In genomic region chr12:2240984-2241383, GRCh38 we compare ENCODE assay signal across 22 cellular contexts.
DNase-seq lines count a peak whose midpoint lies in the region; ATAC-seq and TF ChIP-seq lines count a peak whose summit lies in the region.
"Had no signal": no experiment of that assay in that cellular context is flagged by ENCODE, and none has a peak within 500 bp of the region (broad histone marks: within the 10 kb centered on the region; RNA-seq: fewer than 3 reads in every experiment).

No MANE protein-coding gene starts in this region.

- H2AK5ac ChIP-seq in IMR-90 (ENCODE audit: low read depth, low read length), result peak overlapping the region; percentile 18; the same call in 1 of the 2 replicates

- H3K36me3 ChIP-seq in IMR-90 (ENCODE audit: control insufficient read depth, insufficient read depth, low read length) (no peaks in the 10 kb centered on the region), esophagus muscularis mucosa (no peaks in the 10 kb centered on the region), rectal smooth muscle tissue (ENCODE audit: control insufficient read depth, insufficient read depth, low read length) (no peaks in the 10 kb centered on the region), thyroid gland (no peaks in the 10 kb centered on the region), ascending aorta (no peaks in the 10 kb centered on the region)
- H3K36me3 ChIP-seq: SJCRH30 had no signal

- peak; percentile 19 for DNase-seq in NCI-H82 (lab: John Stamatoyannopoulos, UW)
- DNase-seq in NCI-H82 treated with DMSO at 0.1 percent for 48 hours (lab: John Stamatoyannopoulos, UW; ENCODE audit: unreplicated experiment), result no peak
- DNase-seq in IMR-90, result peak; percentile 36
- DNase-seq in esophagus muscularis mucosa (ENCODE audit: extremely low spot score), result no peak
- no peak for DNase-seq in thyroid gland
- DNase-seq in cerebellar cortex (ENCODE audit: low spot score), result no peak
- no peak for DNase-seq in ascending aorta (ENCODE audit: low spot score in 2 of 2)
- DNase-seq: ACHN; Calu3; CD8-positive, alpha-beta memory T cell; DMS153; H9; HFFc6; Kasumi-1; NCI-H1417; NCI-H1694 treated with DMSO at 0.1 percent for 48 hours; NCI-H2081 treated with DMSO at 0.1 percent for 48 hours; SJCRH30 had no signal

- H2BK15ac ChIP-seq in IMR-90 (ENCODE audit: low read depth, low read length), result no peak overlapping the region; the same call in 2 of the 3 replicates

- H2BK5ac ChIP-seq in IMR-90 (ENCODE audit: low read depth, low read length, poor library complexity, severe bottlenecking), result no peak overlapping the region

- BruUV-seq in IMR-90 (replicated peaks; lab: Mats Ljungman, UMichigan), result no TSS peak

- H4K91ac ChIP-seq in IMR-90 (ENCODE audit: insufficient read depth, low read depth, low read length), result peak overlapping the region; percentile 4; the same call in 1 of the 2 replicates

- no peak for TF ChIP-seq RAD21 in IMR-90 (IDR thresholded peaks at IDR 0.05; ENCODE audit: low read length)

- H3K4me2 ChIP-seq in IMR-90 (ENCODE audit: low read depth, low read length), result no peak overlapping the region

- H3K27ac ChIP-seq in IMR-90 (ENCODE audit: insufficient read depth, low read length), result no peak overlapping the region
- H3K27ac ChIP-seq in esophagus muscularis mucosa (replicated peaks in 1 of 4), result peak overlapping the region; percentile 17 to 86 (median 78)
- H3K27ac ChIP-seq in rectal smooth muscle tissue (ENCODE audit: low read depth, low read length), result peak overlapping the region; percentile 65
- H3K27ac ChIP-seq in thyroid gland, result no peak overlapping the region
- peak overlapping the region in 1 of 2 donors; percentile 30 for H3K27ac ChIP-seq in ascending aorta
- H3K27ac ChIP-seq: 22Rv1, C4-2B, SJCRH30 had no signal

- dilution Hi-C loops in IMR-90 (cut with HindIII; ENCODE audit: low sequenced_read_pairs, unreplicated experiment), result no loop called here

- POLR2A ChIA-PET in IMR-90 (lab: Charles Lee; ENCODE audit: unreplicated experiment), result no interaction called here

- H4K5ac ChIP-seq in IMR-90 (ENCODE audit: low read depth, low read length), result no peak overlapping the region

- H2BK120ac ChIP-seq in IMR-90 (ENCODE audit: low read depth, low read length), result no peak overlapping the region

- H3K9me3 ChIP-seq in IMR-90 (ENCODE audit: control insufficient read depth, insufficient read depth, low read length) (no peaks in the 10 kb centered on the region), esophagus muscularis mucosa (no peaks in the 10 kb centered on the region), thyroid gland (no peaks in the 10 kb centered on the region), ascending aorta (no peaks in the 10 kb centered on the region)
- H3K9me3 ChIP-seq: SJCRH30 had no signal

- intact Hi-C loops in IMR-90 (cut with micrococcal nuclease), result no loop called here
- intact Hi-C loops in esophagus muscularis mucosa (cut with DNase I), result no loop called here
- intact Hi-C loops in thyroid gland (cut with DNase I), result no loop called here
- intact Hi-C loops in ascending aorta (cut with DNase I), result no loop called here

- no peak overlapping the region for H3K14ac ChIP-seq in IMR-90 (replicated peaks; ENCODE audit: low read depth, low read length)

- CTCF ChIA-PET in IMR-90 (lab: Yijun Ruan, JAX), result no interaction called here

- H3K9ac ChIP-seq in IMR-90 (ENCODE audit: low read depth, low read length) (no peak overlapping the region), rectal smooth muscle tissue (ENCODE audit: low read length) (no peak overlapping the region)

- no peak overlapping the region for H3K18ac ChIP-seq in IMR-90 (ENCODE audit: low read depth, low read length)

- in situ Hi-C loops in IMR-90 (cut with MboI; ENCODE audit: low sequenced_read_pairs), result no loop called here

- H3K4me3 ChIP-seq in IMR-90 (ENCODE audit: insufficient read depth, low read depth, low read length) (no peak overlapping the region), esophagus muscularis mucosa (no peak overlapping the region), rectal smooth muscle tissue (ENCODE audit: low read length) (no peak overlapping the region), thyroid gland (replicated peaks in 1 of 3) (no peak overlapping the region), ascending aorta (no peak overlapping the region)
- H3K4me3 ChIP-seq: SJCRH30 had no signal

- TF ChIP-seq CTCF in IMR-90 (conservative IDR thresholded peaks at IDR 0.05; ENCODE audit: low read depth, low read length) (no peak), esophagus muscularis mucosa (IDR thresholded peaks at IDR 0.05) (no peak), thyroid gland (IDR thresholded peaks at IDR 0.05) (no peak), ascending aorta (IDR thresholded peaks at IDR 0.05) (no peak)

- no peak overlapping the region for H3K23ac ChIP-seq in IMR-90 (ENCODE audit: low read depth, low read length)

- H3K9me1 ChIP-seq in IMR-90 (ENCODE audit: insufficient read depth, low read length), result peaks cover 15% of the 10 kb centered on the region

- H3K4ac ChIP-seq in IMR-90 (ENCODE audit: low read depth, low read length), result no peak overlapping the region

- H4K8ac ChIP-seq in IMR-90 (ENCODE audit: low read depth in 2 of 2, low read length in 2 of 2), result no peak overlapping the region

- H3K27me3 ChIP-seq in IMR-90 (ENCODE audit: control insufficient read depth, insufficient read depth, low read length) (no peaks in the 10 kb centered on the region), esophagus muscularis mucosa (no peaks in the 10 kb centered on the region), rectal smooth muscle tissue (ENCODE audit: control insufficient read depth, insufficient read depth, low read length) (no peaks in the 10 kb centered on the region), thyroid gland (no peaks in the 10 kb centered on the region), ascending aorta (no peaks in the 10 kb centered on the region)

- no peak for TF ChIP-seq EP300 in esophagus muscularis mucosa (IDR thresholded peaks at IDR 0.05)

- H2BK20ac ChIP-seq in IMR-90 (ENCODE audit: low read depth, low read length), result no peak overlapping the region

- H2AFZ ChIP-seq in IMR-90 (replicated peaks; ENCODE audit: low read length, poor library complexity), result no peak overlapping the region

- no peak overlapping the region for H3K56ac ChIP-seq in IMR-90 (ENCODE audit: extremely low read depth, insufficient read depth, low read length)

- peaks cover 22% of the 10 kb centered on the region for H3K4me1 ChIP-seq in IMR-90 (ENCODE audit: control insufficient read depth, insufficient read depth, low read length)
- H3K4me1 ChIP-seq in esophagus muscularis mucosa, result peaks cover 65 to 100% (median 79%) of the 10 kb centered on the region in 4 donors
- H3K4me1 ChIP-seq in rectal smooth muscle tissue (ENCODE audit: control insufficient read depth, insufficient read depth, low read length), result peaks cover 32% of the 10 kb centered on the region
- no peaks in the 10 kb centered on the region for H3K4me1 ChIP-seq in thyroid gland
- peaks cover 5 to 38% of the 10 kb centered on the region in 2 donors for H3K4me1 ChIP-seq in ascending aorta
- H3K4me1 ChIP-seq: SJCRH30 had no signal

- H4K20me1 ChIP-seq in IMR-90 (ENCODE audit: insufficient read depth, low read length), result 0 out of 2 replicates have a peak, but pooled peaks cover 3% of the 10 kb centered on the region

- H2AK9ac ChIP-seq in IMR-90 (replicated peaks; ENCODE audit: low read depth, low read length, poor library complexity), result no peak overlapping the region

- H3K79me1 ChIP-seq in IMR-90 (ENCODE audit: low read depth in 1 of 2, low read length in 2 of 2), result peaks cover 0 to 21% of the 10 kb centered on the region in 2 experiments; a peak in 2 of 4 replicates

- TF ChIP-seq POLR2A in IMR-90 (IDR thresholded peaks at IDR 0.05; ENCODE audit: low read depth, low read length) (no peak), esophagus muscularis mucosa (IDR thresholded peaks at IDR 0.05; ENCODE audit: low read depth) (no peak), thyroid gland (IDR thresholded peaks at IDR 0.05) (no peak)

- WGBS in IMR-90 (ENCODE audit: extremely low coverage in 2 of 2, insufficient read length in 1 of 2), 2 experiments, result 93% methylated on average over 3 of the region's 8 CpGs; no CpG with 5 or more reads in 1 of the 2 experiments
- WGBS in esophagus muscularis mucosa, result 71% methylated on average over 8 of the region's 8 CpGs
- 87 to 90% methylated on average over 8 of the region's 8 CpGs for WGBS in thyroid gland, 2 donors

- no peak for ATAC-seq in IMR-90 (ENCODE audit: low read depth)
- ATAC-seq: Panc1 had no signal

TF ChIP-seq in IMR-90, 13 proteins besides CTCF, POLR2A, EP300 and RAD21:
- TF ChIP-seq NFE2L2 (IDR thresholded peaks at IDR 0.05; ENCODE audit: low read depth, low read length) (no peak), MAFK (IDR thresholded peaks at IDR 0.05; ENCODE audit: low read depth, low read length) (no peak), MXI1 (IDR thresholded peaks at IDR 0.05; ENCODE audit: borderline replicate concordance, low read depth, low read length) (no peak), RFX5 (IDR thresholded peaks at IDR 0.05; ENCODE audit: low read depth, low read length) (no peak), CHD1 (IDR thresholded peaks at IDR 0.05; ENCODE audit: low read depth, low read length) (no peak), SMC3 (IDR thresholded peaks at IDR 0.05; ENCODE audit: low read depth, low read length) (no peak), USF2 (IDR thresholded peaks at IDR 0.05; ENCODE audit: low read depth, low read length) (no peak), CEBPB (IDR thresholded peaks at IDR 0.05; ENCODE audit: low read depth, low read length) (no peak), BHLHE40 (IDR thresholded peaks at IDR 0.05; ENCODE audit: low read depth, low read length) (no peak), RCOR1 (IDR thresholded peaks at IDR 0.05; ENCODE audit: insufficient replicate concordance, low read length) (no peak)
- TF ChIP-seq, protein P1, sequence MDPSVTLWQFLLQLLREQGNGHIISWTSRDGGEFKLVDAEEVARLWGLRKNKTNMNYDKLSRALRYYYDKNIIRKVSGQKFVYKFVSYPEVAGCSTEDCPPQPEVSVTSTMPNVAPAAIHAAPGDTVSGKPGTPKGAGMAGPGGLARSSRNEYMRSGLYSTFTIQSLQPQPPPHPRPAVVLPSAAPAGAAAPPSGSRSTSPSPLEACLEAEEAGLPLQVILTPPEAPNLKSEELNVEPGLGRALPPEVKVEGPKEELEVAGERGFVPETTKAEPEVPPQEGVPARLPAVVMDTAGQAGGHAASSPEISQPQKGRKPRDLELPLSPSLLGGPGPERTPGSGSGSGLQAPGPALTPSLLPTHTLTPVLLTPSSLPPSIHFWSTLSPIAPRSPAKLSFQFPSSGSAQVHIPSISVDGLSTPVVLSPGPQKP (IDR thresholded peaks at IDR 0.05; ENCODE audit: borderline replicate concordance, low read depth, low read length), result no peak

Comparison
In these comparisons a context has a peak if more than half of its experiments do, and no peak if none do; other contexts are left out.
1. DNase-seq: peak in NCI-H82 (single experiment) and IMR-90 (single experiment); none in NCI-H82 treated with DMSO at 0.1 percent for 48 hours (single experiment), esophagus muscularis mucosa (single experiment), thyroid gland (0 of 2), cerebellar cortex (single experiment) and ascending aorta (0 of 2).
2. H3K27ac ChIP-seq: peak in esophagus muscularis mucosa (4 of 4) and rectal smooth muscle tissue (single experiment); none in IMR-90 (single experiment) and thyroid gland (0 of 3).